In genomic region chr1:1407101-1407956, GRCh38 we compare ENCODE assay signal across 1 cellular context.
A peak's percentile ranks its signal among the peaks of the same experiment; 100 is the strongest.
TF ChIP-seq lines count a peak whose summit lies in the region.

Gene MRPL20 (minus strand): TSS chr1:1407293. CDS start chr1:1407217, 76 bp downstream.

TF ChIP-seq in HepG2, 621 proteins besides CTCF, POLR2A, EP300 and RAD21 (continued from another document):
- peak; percentile 88; the same call in 1 of the 2 replicates for TF ChIP-seq MIER3 (CRISPR knock-in tag; IDR thresholded peaks at IDR 0.05; ENCODE audit: borderline replicate concordance)
- TF ChIP-seq IRF2 (CRISPR knock-in tag; IDR thresholded peaks at IDR 0.05) = peak; percentile 90
- TF ChIP-seq HCFC1 (IDR thresholded peaks at IDR 0.05; ENCODE audit: low read depth, low read length) = peak; percentile 86
- TF ChIP-seq NFYC (CRISPR knock-in tag; IDR thresholded peaks at IDR 0.05) = peak; percentile 68
- TF ChIP-seq ZNF33A (CRISPR knock-in tag; IDR thresholded peaks at IDR 0.05; ENCODE audit: borderline replicate concordance) = 0 out of 2 replicates have a peak, but pooled peaks have one; percentile 51
- no peak for TF ChIP-seq GTF2F1 (IDR thresholded peaks at IDR 0.05; ENCODE audit: low read length)
- TF ChIP-seq TOPORS (CRISPR knock-in tag; IDR thresholded peaks at IDR 0.05) = peak; percentile 87
- TF ChIP-seq RNF2 (conservative IDR thresholded peaks at IDR 0.05; ENCODE audit: low read depth) = no peak
- no peak for TF ChIP-seq HOXA7 (CRISPR knock-in tag; IDR thresholded peaks at IDR 0.05)
- TF ChIP-seq KLF15 (CRISPR knock-in tag; IDR thresholded peaks at IDR 0.05; ENCODE audit: borderline replicate concordance) = no peak
- peak; percentile 85; the same call in 1 of the 2 replicates for TF ChIP-seq ZNF234 (CRISPR knock-in tag; conservative IDR thresholded peaks at IDR 0.05)
- TF ChIP-seq ZNF546 (CRISPR knock-in tag; conservative IDR thresholded peaks at IDR 0.05) = no peak
- no peak for TF ChIP-seq NCOA5 (CRISPR knock-in tag; IDR thresholded peaks at IDR 0.05)
- no peak for TF ChIP-seq NR1H2 (CRISPR knock-in tag; IDR thresholded peaks at IDR 0.05; ENCODE audit: borderline replicate concordance, low read depth)
- no peak for TF ChIP-seq STAT6 (CRISPR knock-in tag; IDR thresholded peaks at IDR 0.05; ENCODE audit: borderline replicate concordance)
- peak; percentile 90 for TF ChIP-seq HNF4A (CRISPR knock-in tag; IDR thresholded peaks at IDR 0.05)
- peak; percentile 95 for TF ChIP-seq ELF1 (CRISPR knock-in tag; IDR thresholded peaks at IDR 0.05)
- no peak for TF ChIP-seq EHMT2 (IDR thresholded peaks at IDR 0.05; ENCODE audit: borderline replicate concordance, low read depth, low read length)
- TF ChIP-seq DMAP1 (CRISPR knock-in tag; IDR thresholded peaks at IDR 0.05) = peak; percentile 97
- TF ChIP-seq ZUFSP (CRISPR knock-in tag; IDR thresholded peaks at IDR 0.05; ENCODE audit: borderline replicate concordance) = 0 out of 2 replicates have a peak, but pooled peaks have one; percentile 27
- TF ChIP-seq ASH2L (IDR thresholded peaks at IDR 0.05; ENCODE audit: insufficient read length, low read depth, low read length) = peak; percentile 92
- no peak for TF ChIP-seq ZFP36 (IDR thresholded peaks at IDR 0.05; ENCODE audit: borderline replicate concordance, low read depth, low read length, partially characterized antibody)
- TF ChIP-seq MED1 (CRISPR knock-in tag; IDR thresholded peaks at IDR 0.05) = peak; percentile 79
- TF ChIP-seq PRDM4 (CRISPR knock-in tag; IDR thresholded peaks at IDR 0.05; ENCODE audit: borderline replicate concordance) = peak; percentile 67; the same call in 1 of the 2 replicates
- no peak for TF ChIP-seq CREB3 (CRISPR knock-in tag; IDR thresholded peaks at IDR 0.05)
- peak; percentile 94 for TF ChIP-seq MXD4 (CRISPR knock-in tag; IDR thresholded peaks at IDR 0.05)
- TF ChIP-seq PAWR (CRISPR knock-in tag; IDR thresholded peaks at IDR 0.05; ENCODE audit: borderline replicate concordance) = no peak
- peak; percentile 95 for TF ChIP-seq PCBP1 (IDR thresholded peaks at IDR 0.05; ENCODE audit: borderline replicate concordance, low read depth, low read length)
- TF ChIP-seq ZNF138 (CRISPR knock-in tag; IDR thresholded peaks at IDR 0.05; ENCODE audit: low read depth) = peak; percentile 69; the same call in 1 of the 2 replicates
- TF ChIP-seq MBD4 (IDR thresholded peaks at IDR 0.05; ENCODE audit: borderline replicate concordance, low read length) = no peak
- TF ChIP-seq ZNF607 (CRISPR knock-in tag; IDR thresholded peaks at IDR 0.05; ENCODE audit: borderline replicate concordance) = peak; percentile 67; the same call in 1 of the 2 replicates
- TF ChIP-seq SNRNP70 (IDR thresholded peaks at IDR 0.05; ENCODE audit: low read depth, low read length) = no peak
- peak; percentile 89 for TF ChIP-seq IKZF4 (CRISPR knock-in tag; IDR thresholded peaks at IDR 0.05; ENCODE audit: borderline replicate concordance, low read depth, not compliant biosample characterization)
- TF ChIP-seq PBX2 (CRISPR knock-in tag; IDR thresholded peaks at IDR 0.05) = peak; percentile 30; the same call in 1 of the 2 replicates
- no peak; the same call in 1 of the 2 replicates for TF ChIP-seq ZNF773 (CRISPR knock-in tag; IDR thresholded peaks at IDR 0.05; ENCODE audit: borderline replicate concordance)
- TF ChIP-seq CENPBD1 (CRISPR knock-in tag; IDR thresholded peaks at IDR 0.05; ENCODE audit: borderline replicate concordance, low read depth) = no peak
- peak; percentile 83; the same call in 1 of the 2 replicates for TF ChIP-seq LBX2 (CRISPR knock-in tag; IDR thresholded peaks at IDR 0.05; ENCODE audit: borderline replicate concordance)
- TF ChIP-seq AKAP8 (CRISPR knock-in tag; IDR thresholded peaks at IDR 0.05) = peak; percentile 86; the same call in 1 of the 2 replicates
- TF ChIP-seq HNRNPL (IDR thresholded peaks at IDR 0.05; ENCODE audit: low read depth, low read length) = no peak
- TF ChIP-seq ZNF639 (CRISPR knock-in tag; conservative IDR thresholded peaks at IDR 0.05) = peak; percentile 94
- no peak for TF ChIP-seq ZFAT (CRISPR knock-in tag; conservative IDR thresholded peaks at IDR 0.05)
- TF ChIP-seq SP2 (CRISPR knock-in tag; IDR thresholded peaks at IDR 0.05) = peak; percentile 71
- TF ChIP-seq HOXA3 (CRISPR knock-in tag; IDR thresholded peaks at IDR 0.05) = peak; percentile 98
- peak; percentile 90 for TF ChIP-seq ZNF576 (CRISPR knock-in tag; IDR thresholded peaks at IDR 0.05)
- TF ChIP-seq MEIS2 (CRISPR knock-in tag; IDR thresholded peaks at IDR 0.05) = no peak; the same call in 1 of the 2 replicates
- TF ChIP-seq SUZ12 (IDR thresholded peaks at IDR 0.05; ENCODE audit: low read depth, low read length) = peak; percentile 39; the same call in 1 of the 2 replicates
- peak; percentile 93; the same call in 1 of the 2 replicates for TF ChIP-seq SMAD9 (CRISPR knock-in tag; IDR thresholded peaks at IDR 0.05)
- no peak for TF ChIP-seq ZNF496 (CRISPR knock-in tag; IDR thresholded peaks at IDR 0.05; ENCODE audit: insufficient replicate concordance)
- TF ChIP-seq SKI (IDR thresholded peaks at IDR 0.05; ENCODE audit: partially characterized antibody) = no peak
- TF ChIP-seq SYNCRIP (IDR thresholded peaks at IDR 0.05; ENCODE audit: insufficient read depth, low read depth, low read length) = no peak
- no peak for TF ChIP-seq HMG20A (CRISPR knock-in tag; IDR thresholded peaks at IDR 0.05; ENCODE audit: borderline replicate concordance)
